Comparison of ENCODE assay signal across 24 cellular contexts in genomic region chr18:58143391-58143790, GRCh38.
DNase-seq lines count a peak whose midpoint lies in the region; ATAC-seq, FAIRE-seq and TF ChIP-seq lines count a peak whose summit lies in the region.
"Had no signal": no experiment of that assay in that cellular context is flagged by ENCODE, and none has a peak within 500 bp of the region (broad histone marks: within the 10 kb centered on the region; RNA-seq: fewer than 3 reads in every experiment).

No MANE protein-coding gene starts in this region.

- FAIRE-seq in astrocyte (lab: Jason Lieb, UNC) (no peak), GM12892 (lab: Jason Lieb, UNC) (no peak)
- FAIRE-seq: TTC549 had no signal

- TF ChIP-seq CTCF in HEK293 (tag by site-specific recombination; IDR thresholded peaks at IDR 0.05): no peak
- TF ChIP-seq CTCF in astrocyte (IDR thresholded peaks at IDR 0.05; ENCODE audit: insufficient read depth, low read depth, low read length): no peak
- no peak for TF ChIP-seq CTCF in smooth muscle cell (IDR thresholded peaks at IDR 0.05; ENCODE audit: borderline replicate concordance, insufficient read depth, poor library complexity, severe bottlenecking)

- POLR2A ChIA-PET in HEK293 (lab: Yijun Ruan, JAX): no interaction called here

- 28% methylated on average over 12 of the region's 12 CpGs for WGBS in smooth muscle cell (ENCODE audit: low lambda C conversion rate)

- no peaks in the 10 kb centered on the region for H3F3A ChIP-seq in smooth muscle cell (ENCODE audit: low read depth)

- H3K27me3 ChIP-seq in astrocyte (ENCODE audit: insufficient read depth, low read length) (no peaks in the 10 kb centered on the region), smooth muscle cell (ENCODE audit: low read depth) (no peaks in the 10 kb centered on the region)
- H3K27me3 ChIP-seq: foreskin keratinocyte had no signal

- peaks cover 11% of the 10 kb centered on the region for H3K4me1 Mint-ChIP-seq in astrocyte (ENCODE audit: low read depth, unreplicated experiment)

- H3K9ac ChIP-seq in astrocyte (ENCODE audit: low read length): no peak overlapping the region
- H3K9ac ChIP-seq in smooth muscle cell (ENCODE audit: low read depth): no peak overlapping the region

- H3K27ac ChIP-seq in HEK293 (ENCODE audit: extremely low read depth, low read depth, low read length) (peak overlapping the region; percentile 38; the same call in 1 of the 2 replicates), astrocyte (ENCODE audit: low read depth, low read length) (no peak overlapping the region), smooth muscle cell (ENCODE audit: low read depth) (peak overlapping the region; percentile 24)
- H3K27ac ChIP-seq: coronary artery, foreskin keratinocyte had no signal

- no peak for ATAC-seq in HG03342 (IDR thresholded peaks at IDR 0.05; ENCODE audit: unreplicated experiment)
- no peak for ATAC-seq in HG02885 (IDR thresholded peaks at IDR 0.05; ENCODE audit: poor library complexity, unreplicated experiment)
- ATAC-seq: foreskin keratinocyte; naive thymus-derived CD8-positive, alpha-beta T cell; stimulated activated naive CD8-positive, alpha-beta T cell treated with anti-CD3 and anti-CD28 coated beads, Interleukin-15, Interleukin-2, amounts not matched to agents 100 U/mL and 50 U/mL, for 24 hours; T-cell had no signal

- H3K4me2 ChIP-seq in astrocyte (ENCODE audit: low read length) (peak overlapping the region; percentile 18), smooth muscle cell (peak overlapping the region; percentile 78)

- H4K20me1 ChIP-seq in astrocyte (ENCODE audit: insufficient read depth, low read length) (no peaks in the 10 kb centered on the region), smooth muscle cell (ENCODE audit: low read depth) (no peaks in the 10 kb centered on the region)

- H2AFZ ChIP-seq in astrocyte (ENCODE audit: low read depth, low read length) (no peak overlapping the region), smooth muscle cell (ENCODE audit: low read depth) (no peak overlapping the region)

- CTCF ChIA-PET in HEK293 (lab: Yijun Ruan, JAX): interaction anchor here (0.6 to 1.4 kb wide), 7 partner anchors 9 to 261 kb away, joined by 3 to 8 read pairs (median 4); partner anchors contain the start of gene NEDD4L

- no peak overlapping the region for H3K4me3 ChIP-seq in HEK293 (ENCODE audit: low read depth, low read length)
- H3K4me3 ChIP-seq in astrocyte (ENCODE audit: insufficient read depth, low read depth, low read length): no peak overlapping the region
- H3K4me3 ChIP-seq in smooth muscle cell: peak overlapping the region; percentile 27
- H3K4me3 ChIP-seq: coronary artery, HAP-1 had no signal

- no peaks in the 10 kb centered on the region for H3K36me3 Mint-ChIP-seq in astrocyte (ENCODE audit: low read depth, unreplicated experiment)
- H3K36me3 Mint-ChIP-seq: naive thymus-derived CD8-positive, alpha-beta T cell; T-cell had no signal

- no peaks in the 10 kb centered on the region for H3K27me3 Mint-ChIP-seq in astrocyte (ENCODE audit: low read depth, unreplicated experiment)

- H3K9me3 ChIP-seq in HEK293 (ENCODE audit: control insufficient read depth, insufficient read depth, low read depth, low read length): no peaks in the 10 kb centered on the region
- no peaks in the 10 kb centered on the region for H3K9me3 ChIP-seq in astrocyte (ENCODE audit: insufficient read depth, low read depth, low read length)
- H3K9me3 ChIP-seq in smooth muscle cell (replicated peaks; ENCODE audit: low read depth): no peaks in the 10 kb centered on the region
- H3K9me3 ChIP-seq: HAP-1 had no signal

- no peak for DNase-seq in astrocyte (ENCODE audit: low read depth)
- DNase-seq in foreskin melanocyte: peak; percentile 98
- DNase-seq in smooth muscle cell (lab: John Stamatoyannopoulos, UW; ENCODE audit: unreplicated experiment): peak; percentile 13
- no peak for DNase-seq in GM12892 (ENCODE audit: insufficient read length)
- DNase-seq in NCI-H2029 treated with DMSO at 0.1 percent for 48 hours (lab: John Stamatoyannopoulos, UW): no peak
- DNase-seq: activated CD4-positive, alpha-beta T cell treated with anti-CD3 and anti-CD28 coated beads for 4 hours; activated naive CD4-positive, alpha-beta T cell treated with anti-CD3 and anti-CD28 coated beads, Interleukin-2, amount 50 U/mL, for 16 hours; aorta; DND-41; foreskin keratinocyte; kidney glomerular epithelial cell; naive thymus-derived CD8-positive, alpha-beta T cell; NCI-H1092 treated with DMSO at 0.1 percent for 48 hours; NCI-H2107; NCI-H524; stimulated activated CD4-positive, alpha-beta T cell treated with anti-CD3 and anti-CD28 coated beads, Interleukin-1b, Interleukin-23, amount 100 ng/mL, for 48 hours; stimulated activated naive CD8-positive, alpha-beta T cell treated with anti-CD3 and anti-CD28 coated beads, Interleukin-15, Interleukin-2, amounts not matched to agents 100 U/mL and 50 U/mL, for 24 hours; T-cell had no signal

- H3K4me1 ChIP-seq in HEK293 (ENCODE audit: control insufficient read depth, insufficient read depth, low read length) (peaks cover 5% of the 10 kb centered on the region; the same call in 1 of the 2 replicates), astrocyte (ENCODE audit: insufficient read depth, low read length) (no peaks in the 10 kb centered on the region), smooth muscle cell (ENCODE audit: low read depth) (no peaks in the 10 kb centered on the region)
- H3K4me1 ChIP-seq: foreskin keratinocyte, HAP-1 had no signal

- H3K36me3 ChIP-seq in HEK293 (ENCODE audit: control insufficient read depth in 2 of 2, insufficient read depth in 1 of 2, low read length in 2 of 2) (no peaks in the 10 kb centered on the region), astrocyte (ENCODE audit: insufficient read depth, low read length) (no peaks in the 10 kb centered on the region), smooth muscle cell (ENCODE audit: low read depth) (no peaks in the 10 kb centered on the region)
- H3K36me3 ChIP-seq: HAP-1 had no signal

- no peak overlapping the region for H3K4me3 Mint-ChIP-seq in astrocyte (ENCODE audit: unreplicated experiment)
- H3K4me3 Mint-ChIP-seq: naive thymus-derived CD8-positive, alpha-beta T cell; T-cell had no signal

- H3K79me2 ChIP-seq in astrocyte (ENCODE audit: insufficient read depth, low read length): no peaks in the 10 kb centered on the region
- H3K79me2 ChIP-seq in smooth muscle cell (ENCODE audit: low read depth): no peaks in the 10 kb centered on the region

- H3K27ac Mint-ChIP-seq in astrocyte (ENCODE audit: unreplicated experiment): no peak overlapping the region
- H3K27ac Mint-ChIP-seq: T-cell had no signal

- no peak for TF ChIP-seq POLR2A in GM12892 (IDR thresholded peaks at IDR 0.05; ENCODE audit: low read depth, low read length)

- no peaks in the 10 kb centered on the region for H3K9me3 Mint-ChIP-seq in astrocyte (ENCODE audit: unreplicated experiment)
- H3K9me3 Mint-ChIP-seq: T-cell had no signal

TF ChIP-seq in HEK293, 187 proteins besides CTCF, POLR2A, EP300 and RAD21 (continues in another document):
- TF ChIP-seq PRDM10 (tag by site-specific recombination; IDR thresholded peaks at IDR 0.05) (peak; percentile 68), GLI2 (tag by site-specific recombination; IDR thresholded peaks at IDR 0.05; ENCODE audit: borderline replicate concordance, low read depth) (no peak; the same call in 1 of the 2 replicates), ZNF629 (tag by site-specific recombination; IDR thresholded peaks at IDR 0.05) (peak; percentile 81), BCL6B (tag by site-specific recombination; IDR thresholded peaks at IDR 0.05) (peak; percentile 86)

Comparison
In these comparisons a context has a peak if more than half of its experiments do, and no peak if none do; other contexts are left out.
1. DNase-seq: peak in foreskin melanocyte (single experiment) and smooth muscle cell (single experiment); none in astrocyte (single experiment), GM12892 (single experiment) and NCI-H2029 treated with DMSO at 0.1 percent for 48 hours (single experiment).